In genomic region chr4:25956260-25956659, GRCh38 we compare ENCODE assay signal across 28 cellular contexts.
"Had no signal": no experiment of that assay in that cellular context is flagged by ENCODE, and none has a peak within 500 bp of the region (broad histone marks: within the 10 kb centered on the region; RNA-seq: fewer than 3 reads in every experiment).

No MANE protein-coding gene starts in this region.

- H3K27ac ChIP-seq: SJCRH30 had no signal

- H3K27me3 ChIP-seq: SJCRH30 had no signal

- H3K4me3 ChIP-seq: SJCRH30 had no signal

- H3K9me3 Mint-ChIP-seq: activated B cell treated with CpG ODN at 0.5 μM for 24 hours; activated CD4-positive, alpha-beta memory T cell treated with anti-CD3 and anti-CD28 coated beads for 36 hours; activated CD4-positive, alpha-beta T cell treated with anti-CD3 and anti-CD28 coated beads, Interleukin-2, amount 10 ng/mL, durations not matched to agents 7 days and 5 days; activated naive CD4-positive, alpha-beta T cell treated with anti-CD3 and anti-CD28 coated beads for 36 hours; activated T-helper 17 cell treated with anti-CD3 and anti-CD28 coated beads, Interleukin-2, amount 50 U/mL, for 72 hours had no signal

- H3K27ac Mint-ChIP-seq: activated B cell treated with CpG ODN at 0.5 μM for 24 hours; activated CD4-positive, alpha-beta memory T cell treated with anti-CD3 and anti-CD28 coated beads for 36 hours; activated CD4-positive, alpha-beta T cell treated with anti-CD3 and anti-CD28 coated beads, Interleukin-2, amount 10 ng/mL, durations not matched to agents 7 days and 5 days; activated naive CD4-positive, alpha-beta T cell treated with anti-CD3 and anti-CD28 coated beads for 36 hours; activated naive CD8-positive, alpha-beta T cell; activated T-helper 17 cell treated with anti-CD3 and anti-CD28 coated beads, Interleukin-2, amount 50 U/mL, for 72 hours; T-helper 17 cell had no signal

- H3K36me3 Mint-ChIP-seq: activated CD4-positive, alpha-beta memory T cell treated with anti-CD3 and anti-CD28 coated beads for 36 hours; activated naive CD8-positive, alpha-beta T cell; brain had no signal

- H3K4me3 Mint-ChIP-seq: activated B cell treated with CpG ODN at 0.5 μM for 24 hours; activated CD4-positive, alpha-beta memory T cell treated with anti-CD3 and anti-CD28 coated beads for 36 hours; activated CD4-positive, alpha-beta T cell treated with anti-CD3 and anti-CD28 coated beads, Interleukin-2, amount 10 ng/mL, durations not matched to agents 7 days and 5 days; activated naive CD4-positive, alpha-beta T cell treated with anti-CD3 and anti-CD28 coated beads for 36 hours; activated naive CD8-positive, alpha-beta T cell; activated T-helper 17 cell treated with anti-CD3 and anti-CD28 coated beads, Interleukin-2, amount 50 U/mL, for 72 hours; brain; T-helper 17 cell had no signal

- H3K27me3 Mint-ChIP-seq: activated T-helper 17 cell treated with anti-CD3 and anti-CD28 coated beads, Interleukin-2, amount 50 U/mL, for 72 hours had no signal

- H3K36me3 ChIP-seq: SJCRH30 had no signal

- DNase-seq: activated B cell treated with CpG ODN at 0.5 μM for 24 hours; activated CD4-positive, alpha-beta memory T cell treated with anti-CD3 and anti-CD28 coated beads for 36 hours; activated CD4-positive, alpha-beta T cell treated with anti-CD3 and anti-CD28 coated beads for 1 hour; activated CD4-positive, alpha-beta T cell treated with anti-CD3 and anti-CD28 coated beads, Interleukin-2, amount 10 ng/mL, durations not matched to agents 7 days and 5 days; activated CD8-positive, alpha-beta memory T cell treated with anti-CD3 and anti-CD28 coated beads for 24 hours; activated gamma-delta T cell; activated naive CD4-positive, alpha-beta T cell treated with anti-CD3 and anti-CD28 coated beads for 36 hours; activated T-cell treated with anti-CD3 and anti-CD28 coated beads for 4 hours; activated T-cell treated with anti-CD3 and anti-CD28 coated beads, Interleukin-2, amount 50 U/mL, for 48 hours; cerebellar nuclear complex; Kasumi-1; KBM-7; NCI-H1105 treated with DMSO at 0.1 percent for 48 hours; NCI-H1930; NCI-H2171 treated with DMSO at 0.1 percent for 48 hours; NCI-H345; NCI-H510A; NCI-H526 treated with DMSO at 0.1 percent for 48 hours; NCI-H82; OCI-M1; Right ventricle myocardium superior; RPMI8226; SJCRH30; T-helper 17 cell; T-helper 9 cell had no signal

- H3K4me1 Mint-ChIP-seq: activated B cell treated with CpG ODN at 0.5 μM for 24 hours had no signal

- H3K9me3 ChIP-seq: SJCRH30 had no signal
